13 cellular contexts compared by ENCODE assay signal in genomic region chr11:1684886-1685874, GRCh38. TPM values are rescaled to one million over a fixed set of nuclear protein-coding genes. Genes with fewer than 3 reads are reported as not detected.
"Had no signal": no experiment of that assay in that cellular context is flagged by ENCODE, and none has a peak within 500 bp of the region (broad histone marks: within the 10 kb centered on the region; RNA-seq: fewer than 3 reads in every experiment).

No MANE protein-coding gene starts in this region.

RNA-seq across cellular contexts. Expression of gene KRTAP5-6, which starts 11.8 kb away (rescaled TPM):
- total RNA-seq: activated T-cell treated with anti-CD3 and anti-CD28 coated beads, Interleukin-2, amount 50 U/mL, for 72 hours; ascending aorta; cardiac muscle cell; colonic mucosa; fibroblast of lung; fibroblast of villous mesenchyme; gastroesophageal sphincter; hepatocyte; left ventricle myocardium superior; mucosa of gallbladder had no signal
- polyA plus RNA-seq: adrenal gland, cardiac muscle cell, fibroblast of lung, hepatocyte, neural cell, thymus had no signal

RNA-seq across cellular contexts. Expression of gene KRTAP5-5, which starts 55.6 kb away (rescaled TPM):
- total RNA-seq: activated T-cell treated with anti-CD3 and anti-CD28 coated beads, Interleukin-2, amount 50 U/mL, for 72 hours; adrenal gland; ascending aorta; cardiac muscle cell; colonic mucosa; fibroblast of lung; fibroblast of villous mesenchyme; gastroesophageal sphincter; hepatocyte; left ventricle myocardium superior had no signal
- polyA plus RNA-seq: adrenal gland, cardiac muscle cell, fibroblast of lung, neural cell, thymus had no signal
